In genomic region chr1:181099152-181100014, GRCh38 we compare ENCODE assay signal across 9 cellular contexts. TPM values are rescaled to one million over a fixed set of nuclear protein-coding genes. Genes with fewer than 3 reads are reported as not detected.
DNase-seq lines count a peak whose midpoint lies in the region; ATAC-seq and TF ChIP-seq lines count a peak whose summit lies in the region.
"Had no signal": no experiment of that assay in that cellular context is flagged by ENCODE, and none has a peak within 500 bp of the region (broad histone marks: within the 10 kb centered on the region; RNA-seq: fewer than 3 reads in every experiment).

No MANE protein-coding gene starts in this region.

- H3K36me3 Mint-ChIP-seq in T-helper 2 cell treated with Interferon-gamma antibody and Interleukin-4, amounts not matched to agents 5 μg/mL and 100 μg/mL, for 36 hours (ENCODE audit: low read depth): peaks cover 10% of the 10 kb centered on the region

- no peak for TF ChIP-seq EP300 in sigmoid colon (IDR thresholded peaks at IDR 0.05)

- intact Hi-C loops in thyroid gland (cut with DNase I) (no loop called here), sigmoid colon (cut with DNase I) (no loop called here)

- H3K27me3 ChIP-seq in GM06990 (replicated peaks; ENCODE audit: control insufficient read depth, insufficient read depth, low read length): no peaks in the 10 kb centered on the region
- H3K27me3 ChIP-seq in thyroid gland: no peaks in the 10 kb centered on the region
- no peaks in the 10 kb centered on the region for H3K27me3 ChIP-seq in sigmoid colon

- peaks cover 2 to 23% of the 10 kb centered on the region in 2 donors for H3K4me1 ChIP-seq in thyroid gland
- H3K4me1 ChIP-seq in sigmoid colon: peaks cover 0 to 58% (median 45%) of the 10 kb centered on the region in 4 donors

- H3K9me3 ChIP-seq in thyroid gland (no peaks in the 10 kb centered on the region), sigmoid colon (no peaks in the 10 kb centered on the region)
- H3K9me3 ChIP-seq: neutrophil had no signal

- no peak for TF ChIP-seq CTCF in GM06990 (IDR thresholded peaks at IDR 0.05; ENCODE audit: insufficient read depth, low read length, poor library complexity, severe bottlenecking)
- TF ChIP-seq CTCF in fibroblast of pulmonary artery (IDR thresholded peaks at IDR 0.05; ENCODE audit: low read length, missing control alignments): no peak
- TF ChIP-seq CTCF in thyroid gland (IDR thresholded peaks at IDR 0.05): no peak
- TF ChIP-seq CTCF in sigmoid colon (IDR thresholded peaks at IDR 0.05): no peak

- no peak overlapping the region for H3K27ac ChIP-seq in thyroid gland
- H3K27ac ChIP-seq in sigmoid colon: no peak overlapping the region
- H3K27ac ChIP-seq: neutrophil had no signal

- no peaks in the 10 kb centered on the region for H3K27me3 Mint-ChIP-seq in T-helper 2 cell treated with Interferon-gamma antibody and Interleukin-4, amounts not matched to agents 5 μg/mL and 100 μg/mL, for 36 hours (ENCODE audit: low read depth)

- H3K36me3 ChIP-seq in GM06990 (ENCODE audit: control insufficient read depth, insufficient read depth, low read length) (peaks cover 4% of the 10 kb centered on the region; the same call in 1 of the 2 replicates), thyroid gland (no peaks in the 10 kb centered on the region), sigmoid colon (no peaks in the 10 kb centered on the region)
- H3K36me3 ChIP-seq: neutrophil had no signal

- H3K4me1 Mint-ChIP-seq in T-helper 2 cell treated with Interferon-gamma antibody and Interleukin-4, amounts not matched to agents 5 μg/mL and 100 μg/mL, for 36 hours (ENCODE audit: low read depth): peaks cover 73% of the 10 kb centered on the region

- peak overlapping the region; percentile 76 for H3K4me3 Mint-ChIP-seq in T-helper 2 cell treated with Interferon-gamma antibody and Interleukin-4, amounts not matched to agents 5 μg/mL and 100 μg/mL, for 36 hours

- H3K9me3 Mint-ChIP-seq in T-helper 2 cell treated with Interferon-gamma antibody and Interleukin-4, amounts not matched to agents 5 μg/mL and 100 μg/mL, for 36 hours: no peaks in the 10 kb centered on the region

- TF ChIP-seq POLR2A in thyroid gland (IDR thresholded peaks at IDR 0.05) (no peak), sigmoid colon (IDR thresholded peaks at IDR 0.05) (no peak)

- H3K27ac Mint-ChIP-seq in T-helper 2 cell treated with Interferon-gamma antibody and Interleukin-4, amounts not matched to agents 5 μg/mL and 100 μg/mL, for 36 hours: peak overlapping the region; percentile 93

- WGBS in thyroid gland, 2 donors: 45 to 53% methylated on average over 11 of the region's 11 CpGs
- 37 to 64% methylated on average over 11 of the region's 11 CpGs for WGBS in sigmoid colon, 2 donors

- H3K4me3 ChIP-seq in GM06990 (replicated peaks; ENCODE audit: low read depth, low read length) (peak overlapping the region; percentile 23), fibroblast of pulmonary artery (replicated peaks; ENCODE audit: low read depth, low read length) (no peak overlapping the region), thyroid gland (replicated peaks in 1 of 3) (no peak overlapping the region), sigmoid colon (no peak overlapping the region)

- peak; percentile 81 for DNase-seq in GM06990 (ENCODE audit: extremely low read depth, insufficient read length)
- DNase-seq in T-helper 2 cell treated with Interferon-gamma antibody and Interleukin-4, amounts not matched to agents 5 μg/mL and 100 μg/mL, for 36 hours (ENCODE audit: low spot score): peak; percentile 76
- peak; percentile 66 for DNase-seq in fibroblast of pulmonary artery (ENCODE audit: low read depth)
- DNase-seq in NCI-H345 treated with DMSO at 0.1 percent for 48 hours (lab: John Stamatoyannopoulos, UW; ENCODE audit: unreplicated experiment): no peak
- DNase-seq in thyroid gland: no peak
- DNase-seq in sigmoid colon: no peak

- peak; percentile 53 for ATAC-seq in GM19455 (IDR thresholded peaks at IDR 0.05; ENCODE audit: unreplicated experiment)
- peak; percentile 80 for ATAC-seq in HG03439 (IDR thresholded peaks at IDR 0.05; ENCODE audit: unreplicated experiment)

RNA-seq across cellular contexts. Expression of gene IER5, which starts 10.9 kb away (rescaled TPM):
- 1 to 10 TPM; 7.2 to 7.8 (median 7.6) TPM for total RNA-seq in thyroid gland
- 10 to 100 TPM in 1 of 4 donors, 1 to 10 TPM in 3; 7.7 to 11.5 (median 8.5) TPM for total RNA-seq in sigmoid colon
- polyA plus RNA-seq in sigmoid colon: 10 to 100 TPM in 2 of 3 donors, 1 to 10 TPM in 1; 9.6 to 11.7 (median 10.9) TPM

Comparison
In these comparisons a context has a peak if more than half of its experiments do, and no peak if none do; other contexts are left out.
1. DNase-seq: peak in GM06990 (single experiment), T-helper 2 cell treated with Interferon-gamma antibody and Interleukin-4, amounts not matched to agents 5 μg/mL and 100 μg/mL, for 36 hours (single experiment) and fibroblast of pulmonary artery (single experiment); none in NCI-H345 treated with DMSO at 0.1 percent for 48 hours (single experiment), thyroid gland (0 of 2) and sigmoid colon (single experiment).